In genomic region chr7:110373514-110374258, GRCh38 we compare ENCODE assay signal across 25 cellular contexts.
A peak's percentile ranks its signal among the peaks of the same experiment; 100 is the strongest.
DNase-seq lines count a peak whose midpoint lies in the region; ATAC-seq and TF ChIP-seq lines count a peak whose summit lies in the region.
"Had no signal": no experiment of that assay in that cellular context is flagged by ENCODE, and none has a peak within 500 bp of the region (broad histone marks: within the 10 kb centered on the region; RNA-seq: fewer than 3 reads in every experiment).

No MANE protein-coding gene starts in this region.

- no peak for TF ChIP-seq RAD21 in neural cell (conservative IDR thresholded peaks at IDR 0.05)

- H3K36me3 Mint-ChIP-seq in GM23338 (ENCODE audit: low read depth) = no peaks in the 10 kb centered on the region
- no peaks in the 10 kb centered on the region for H3K36me3 Mint-ChIP-seq in CD4-positive, alpha-beta memory T cell
- H3K36me3 Mint-ChIP-seq: activated naive CD8-positive, alpha-beta T cell treated with anti-CD3 and anti-CD28 coated beads for 36 hours; memory B cell had no signal

- H3K4me1 Mint-ChIP-seq in GM23338 = peaks cover 5% of the 10 kb centered on the region; the same call in 1 of the 3 replicates
- H3K4me1 Mint-ChIP-seq in CD4-positive, alpha-beta memory T cell = no peaks in the 10 kb centered on the region
- H3K4me1 Mint-ChIP-seq: activated naive CD8-positive, alpha-beta T cell treated with anti-CD3 and anti-CD28 coated beads for 36 hours; B cell; memory B cell; natural killer cell had no signal

- CTCF ChIA-PET in CD4-positive, alpha-beta memory T cell (lab: Charles Lee; ENCODE audit: partially characterized antibody) = no interaction called here

- no peak overlapping the region for H3K4me3 Mint-ChIP-seq in GM23338
- H3K4me3 Mint-ChIP-seq in CD4-positive, alpha-beta memory T cell = no peak overlapping the region
- H3K4me3 Mint-ChIP-seq: activated naive CD8-positive, alpha-beta T cell treated with anti-CD3 and anti-CD28 coated beads for 36 hours; activated T-helper 1 cell treated with anti-CD3 and anti-CD28 coated beads, Interleukin-12 subunit alpha, Interleukin-12 subunit beta, Interleukin-2, Interleukin-4 antibody, amounts not matched to agents 30 ng/mL and 10 ng/mL and 1 ng/mL, durations not matched to agents 14 hours and 24 hours and 36 hours; B cell; memory B cell; natural killer cell had no signal

- no peak for TF ChIP-seq EP300 in neural cell (conservative IDR thresholded peaks at IDR 0.05; ENCODE audit: poor library complexity, severe bottlenecking)

- H3K27me3 ChIP-seq in GM23338 (ENCODE audit: insufficient read depth) (no peaks in the 10 kb centered on the region), neural cell (ENCODE audit: insufficient read depth, low read depth, low read length) (no peaks in the 10 kb centered on the region)
- no peaks in the 10 kb centered on the region for H3K27me3 ChIP-seq in CD4-positive, alpha-beta memory T cell (ENCODE audit: insufficient read depth, low read length)
- H3K27me3 ChIP-seq: esophagus squamous epithelium, SJCRH30, spleen, suprapubic skin had no signal

- TF ChIP-seq CTCF in GM23338 (conservative IDR thresholded peaks at IDR 0.05; ENCODE audit: low read depth in 2 of 2) = no peak
- no peak for TF ChIP-seq CTCF in neural cell (IDR thresholded peaks at IDR 0.05; ENCODE audit: poor library complexity, severe bottlenecking)

- no peaks in the 10 kb centered on the region for H3K9me3 Mint-ChIP-seq in GM23338
- H3K9me3 Mint-ChIP-seq in CD4-positive, alpha-beta memory T cell = peaks cover 0 to 5% (median 0%) of the 10 kb centered on the region in 8 donors

- H3K27ac ChIP-seq in GM23338 (ENCODE audit: low read depth) (no peak overlapping the region), neural cell (ENCODE audit: low read length) (peak overlapping the region; percentile 7)
- H3K27ac ChIP-seq in CD4-positive, alpha-beta memory T cell (ENCODE audit: low read depth, low read length) = no peak overlapping the region
- H3K27ac ChIP-seq: esophagus squamous epithelium, prostate gland, SJCRH30, spleen, suprapubic skin had no signal

- H3K4me2 ChIP-seq in GM23338 = no peak overlapping the region
- no peak overlapping the region for H3K4me2 ChIP-seq in neural cell (ENCODE audit: low read length)

- POLR2A ChIA-PET in CD4-positive, alpha-beta memory T cell (lab: Charles Lee; ENCODE audit: partially characterized antibody) = no interaction called here

- ATAC-seq in GM23338 (no peak), HG02678 (IDR thresholded peaks at IDR 0.05; ENCODE audit: unreplicated experiment) (no peak)
- ATAC-seq: natural killer cell, PC-3 had no signal

- no peaks in the 10 kb centered on the region for H3K27me3 Mint-ChIP-seq in GM23338 (ENCODE audit: insufficient read depth, low read depth, poor library complexity)
- no peaks in the 10 kb centered on the region for H3K27me3 Mint-ChIP-seq in CD4-positive, alpha-beta memory T cell
- H3K27me3 Mint-ChIP-seq: activated naive CD8-positive, alpha-beta T cell treated with anti-CD3 and anti-CD28 coated beads for 36 hours; B cell; memory B cell had no signal

- H2AFZ ChIP-seq in GM23338 (peak overlapping the region; percentile 39), neural cell (ENCODE audit: low read depth, low read length) (no peak overlapping the region)

- no peaks in the 10 kb centered on the region for H3K79me2 ChIP-seq in GM23338 (replicated peaks; ENCODE audit: insufficient read depth)
- H3K79me2 ChIP-seq in neural cell (replicated peaks; ENCODE audit: insufficient read depth, low read length) = no peaks in the 10 kb centered on the region

- H3K36me3 ChIP-seq in GM23338 (ENCODE audit: insufficient read depth) = no peaks in the 10 kb centered on the region
- H3K36me3 ChIP-seq in neural cell (ENCODE audit: insufficient read depth, low read length) = no peaks in the 10 kb centered on the region
- no peaks in the 10 kb centered on the region for H3K36me3 ChIP-seq in CD4-positive, alpha-beta memory T cell (ENCODE audit: insufficient read depth, low read length)
- H3K36me3 ChIP-seq: esophagus squamous epithelium, prostate gland, SJCRH30, spleen, suprapubic skin had no signal

- 0 out of 2 replicates have a peak, but pooled peaks cover 8% of the 10 kb centered on the region for H3K4me1 ChIP-seq in GM23338 (ENCODE audit: insufficient read depth)
- no peaks in the 10 kb centered on the region for H3K4me1 ChIP-seq in CD4-positive, alpha-beta memory T cell (ENCODE audit: insufficient read depth, low read length)
- H3K4me1 ChIP-seq: esophagus squamous epithelium, prostate gland, SJCRH30, spleen, suprapubic skin had no signal

- no peaks in the 10 kb centered on the region for H3K9me3 ChIP-seq in neural cell (ENCODE audit: low read length)
- H3K9me3 ChIP-seq in CD4-positive, alpha-beta memory T cell (ENCODE audit: control insufficient read depth in 1 of 2, low read length in 2 of 2) = no peaks in the 10 kb centered on the region
- H3K9me3 ChIP-seq: esophagus squamous epithelium, prostate gland, SJCRH30, spleen, suprapubic skin had no signal

- DNase-seq in GM23338 (ENCODE audit: low spot score) (no peak), NCI-H69 (lab: John Stamatoyannopoulos, UW) (peak; percentile 15), dedifferentiated amniotic fluid mesenchymal stem cell (ENCODE audit: extremely low spot score) (peak; percentile 23)
- no peak for DNase-seq in activated T-cell treated with anti-CD3 and anti-CD28 coated beads, Interleukin-2, amount 50 U/mL, for 48 hours
- no peak for DNase-seq in CD4-positive, alpha-beta memory T cell
- DNase-seq: activated CD4-positive, CD25-positive, alpha-beta regulatory T cell; activated CD8-positive, alpha-beta memory T cell treated with anti-CD3 and anti-CD28 coated beads for 24 hours; activated naive CD8-positive, alpha-beta T cell treated with anti-CD3 and anti-CD28 coated beads for 36 hours; DMS 273 treated with DMSO at 0.1 percent for 48 hours; effector CD4-positive, alpha-beta T cell; esophagus squamous epithelium; natural killer cell; NCI-H146; PC-3; SJCRH30; spleen; stimulated activated CD8-positive, alpha-beta memory T cell treated with anti-CD3 and anti-CD28 coated beads, Interleukin-4, amount 100 ng/mL, for 48 hours; T-helper 9 cell had no signal

- no peak overlapping the region for H3K27ac Mint-ChIP-seq in GM23338
- no peak overlapping the region for H3K27ac Mint-ChIP-seq in CD4-positive, alpha-beta memory T cell
- H3K27ac Mint-ChIP-seq: activated naive CD8-positive, alpha-beta T cell treated with anti-CD3 and anti-CD28 coated beads for 36 hours; activated T-helper 1 cell treated with anti-CD3 and anti-CD28 coated beads, Interleukin-12 subunit alpha, Interleukin-12 subunit beta, Interleukin-2, Interleukin-4 antibody, amounts not matched to agents 30 ng/mL and 10 ng/mL and 1 ng/mL, durations not matched to agents 14 hours and 24 hours and 36 hours; B cell; memory B cell; natural killer cell had no signal

- intact Hi-C loops in CD4-positive, alpha-beta memory T cell (cut with micrococcal nuclease) = no loop called here

- no peak overlapping the region for H3K9ac ChIP-seq in neural cell (ENCODE audit: low read length)

- no peaks in the 10 kb centered on the region for H4K20me1 ChIP-seq in GM23338 (replicated peaks; ENCODE audit: insufficient read depth)
- no peaks in the 10 kb centered on the region for H4K20me1 ChIP-seq in neural cell (ENCODE audit: insufficient read depth)

- H3K9me2 ChIP-seq in GM23338 (ENCODE audit: insufficient read depth) (no peaks in the 10 kb centered on the region; the same call in 1 of the 2 replicates), neural cell (ENCODE audit: insufficient read depth, low read length) (no peaks in the 10 kb centered on the region)

- no peaks in the 10 kb centered on the region for H3F3A ChIP-seq in GM23338 (replicated peaks; ENCODE audit: low read depth)
- H3F3A ChIP-seq in neural cell (ENCODE audit: insufficient read depth, low read length, poor library complexity, severe bottlenecking) = no peaks in the 10 kb centered on the region

- no peak overlapping the region for H3K4me3 ChIP-seq in GM23338
- no peak overlapping the region for H3K4me3 ChIP-seq in neural cell (ENCODE audit: low read length)
- H3K4me3 ChIP-seq in CD4-positive, alpha-beta memory T cell (ENCODE audit: low read length in 2 of 2) = no peak overlapping the region
- H3K4me3 ChIP-seq: esophagus squamous epithelium, prostate gland, SJCRH30, spleen, suprapubic skin had no signal

TF ChIP-seq in GM23338, 12 proteins besides CTCF, POLR2A, EP300 and RAD21 (continues in another document):
- no peak for TF ChIP-seq EZH2phosphoT487 (IDR thresholded peaks at IDR 0.05; ENCODE audit: unreplicated experiment)
- no peak for TF ChIP-seq ZNF331 (CRISPR knock-in tag; IDR thresholded peaks at IDR 0.05; ENCODE audit: low read depth)
- no peak for TF ChIP-seq POLR2AphosphoS5 (IDR thresholded peaks at IDR 0.05; ENCODE audit: low read depth)
- no peak for TF ChIP-seq EZH2 (IDR thresholded peaks at IDR 0.05; ENCODE audit: low read depth, unreplicated experiment)
- TF ChIP-seq JUNB (IDR thresholded peaks at IDR 0.05; ENCODE audit: unreplicated experiment) = no peak

TF ChIP-seq in neural cell, 6 proteins besides CTCF, POLR2A, EP300 and RAD21:
- TF ChIP-seq EZH2 (IDR thresholded peaks at IDR 0.05; ENCODE audit: borderline replicate concordance, insufficient read depth, low read length, poor library complexity, severe bottlenecking) = no peak
- TF ChIP-seq SMC3 (conservative IDR thresholded peaks at IDR 0.05; ENCODE audit: poor library complexity) = no peak
- no peak for TF ChIP-seq MXI1 (conservative IDR thresholded peaks at IDR 0.05; ENCODE audit: poor library complexity, severe bottlenecking)
- no peak for TF ChIP-seq POLR2AphosphoS5 (IDR thresholded peaks at IDR 0.05)

Comparison
In these comparisons a context has a peak if more than half of its experiments do, and no peak if none do; other contexts are left out.
1. DNase-seq: peak in NCI-H69 (single experiment) and dedifferentiated amniotic fluid mesenchymal stem cell (single experiment); none in GM23338 (single experiment), activated T-cell treated with anti-CD3 and anti-CD28 coated beads, Interleukin-2, amount 50 U/mL, for 48 hours (0 of 2) and CD4-positive, alpha-beta memory T cell (0 of 5).